20 cellular contexts compared by ENCODE assay signal in the genomic region with DNA sequence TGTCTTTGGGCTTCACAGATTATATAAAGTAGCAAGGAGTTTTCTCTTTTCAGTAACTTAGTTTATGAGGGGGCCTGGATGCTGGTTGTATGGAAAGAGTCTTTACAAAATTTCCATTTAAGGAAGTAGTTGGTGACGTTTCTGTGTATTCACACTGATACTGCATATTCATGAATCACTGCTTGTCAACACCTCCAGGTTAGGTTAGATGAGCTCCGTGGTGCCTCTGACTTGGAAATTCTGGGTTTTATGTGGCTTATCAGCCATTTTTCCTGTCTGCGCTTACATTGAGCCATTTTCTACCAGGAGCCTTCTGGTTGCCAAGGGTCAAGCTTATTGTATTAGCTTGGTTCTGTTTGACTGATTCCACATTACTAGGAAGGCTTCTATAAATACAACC.
"Had no signal": no experiment of that assay in that cellular context is flagged by ENCODE, and none has a peak within 500 bp of the region (broad histone marks: within the 10 kb centered on the region; RNA-seq: fewer than 3 reads in every experiment).

No MANE protein-coding gene starts in this region.

- H3K27me3 ChIP-seq: MG63 had no signal

- H3K27ac Mint-ChIP-seq: IgD-negative memory B cell had no signal

- H3K4me1 Mint-ChIP-seq: IgD-negative memory B cell had no signal

- H3K4me3 Mint-ChIP-seq: IgD-negative memory B cell had no signal

- H3K4me3 ChIP-seq: MG63 had no signal

- DNase-seq: KBM-7, MG63, NCI-H1092 treated with DMSO at 0.1 percent for 48 hours, NCI-H1436, NCI-H187, NCI-H2029, NCI-H2081 treated with DMSO at 0.1 percent for 48 hours, NCI-H2171, NCI-H226, NCI-H446, NCI-H510A, NCI-H524 treated with DMSO at 0.1 percent for 48 hours, NCI-H774, RPMI8226, SHP77, SK-N-SH had no signal

- H3K27me3 Mint-ChIP-seq: IgD-negative memory B cell had no signal

- H3K9me3 ChIP-seq: MG63, SK-N-SH had no signal

- FAIRE-seq: HTR-8/SVneo, RCC 7860 had no signal

- H3K9ac ChIP-seq: SK-N-SH had no signal

- H3K36me3 ChIP-seq: MG63 had no signal

- H3K36me3 Mint-ChIP-seq: IgD-negative memory B cell had no signal

- H3K4me2 ChIP-seq: SK-N-SH had no signal

- H3K27ac ChIP-seq: HL-60 had no signal
